In the genomic region with DNA sequence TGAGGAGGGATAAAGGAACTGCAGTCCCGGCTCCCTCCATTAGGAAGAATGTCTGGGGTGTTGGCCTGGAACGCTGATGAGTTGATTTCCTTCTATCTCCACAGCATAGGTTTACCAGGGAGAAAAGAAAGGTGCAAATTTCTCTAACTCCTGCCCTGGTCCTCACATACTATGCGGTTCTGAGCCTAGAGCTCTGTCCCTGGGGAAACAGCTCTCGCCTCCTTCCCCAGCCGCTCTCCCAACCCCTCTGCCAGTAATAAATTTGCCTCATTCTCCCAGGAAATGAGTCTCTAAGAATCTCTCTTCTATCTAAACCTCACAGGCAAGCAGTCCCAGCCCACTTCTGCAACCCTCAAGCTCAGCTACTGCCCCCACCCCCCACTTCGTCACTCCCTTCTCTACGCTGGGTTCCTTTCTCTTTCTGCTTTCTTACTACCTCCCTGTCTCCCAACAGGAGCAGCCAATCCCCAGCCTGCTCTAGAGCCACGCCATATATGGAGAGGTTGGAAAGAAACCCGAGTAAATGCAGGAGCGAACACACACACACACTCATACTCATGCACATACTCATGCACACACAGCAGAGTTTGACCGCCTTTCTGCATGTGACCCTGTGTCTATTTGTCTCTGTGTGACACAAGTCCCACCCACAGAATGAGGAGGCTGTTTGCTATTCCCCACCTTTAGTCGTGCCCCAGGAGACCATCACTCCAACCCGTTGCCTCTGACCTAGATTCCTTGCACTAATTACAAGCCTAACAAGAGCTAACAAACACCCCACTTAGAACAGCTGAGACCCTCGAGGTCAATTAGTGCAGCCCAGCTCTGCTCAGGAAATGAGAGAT, we compare ENCODE assay signal across 1 cellular context.
A peak's percentile ranks its signal among the peaks of the same experiment; 100 is the strongest.
TF ChIP-seq lines count a peak whose summit lies in the region.

No MANE protein-coding gene starts in this region.

TF ChIP-seq in HEK293, 187 proteins besides CTCF, POLR2A, EP300 and RAD21 (continued from another document and continues in another):
- no peak for TF ChIP-seq ZNF701 (tag by site-specific recombination; IDR thresholded peaks at IDR 0.05)
- TF ChIP-seq ZNF274 (IDR thresholded peaks at IDR 0.05; ENCODE audit: low read length), result no peak
- TF ChIP-seq ZNF274 (tag by site-specific recombination; IDR thresholded peaks at IDR 0.05; ENCODE audit: borderline replicate concordance), result no peak
- TF ChIP-seq HOXA7 (CRISPR knock-in tag; IDR thresholded peaks at IDR 0.05; ENCODE audit: borderline replicate concordance), result no peak
- peak; percentile 72 for TF ChIP-seq SP2 (tag by site-specific recombination; IDR thresholded peaks at IDR 0.05)
- TF ChIP-seq ZNF335 (tag by site-specific recombination; conservative IDR thresholded peaks at IDR 0.05), result peak; percentile 49
- peak; percentile 95 for TF ChIP-seq PRDM1 (tag by site-specific recombination; IDR thresholded peaks at IDR 0.05)
- TF ChIP-seq ZNF404 (tag by site-specific recombination; IDR thresholded peaks at IDR 0.05), result no peak
- TF ChIP-seq ZIC2 (tag by site-specific recombination; IDR thresholded peaks at IDR 0.05), result 0 out of 2 replicates have a peak, but pooled peaks have one; percentile 33
- TF ChIP-seq ZNF623 (tag by site-specific recombination; IDR thresholded peaks at IDR 0.05), result no peak
- peak; percentile 60 for TF ChIP-seq SP3 (tag by site-specific recombination; IDR thresholded peaks at IDR 0.05)
- TF ChIP-seq ZNF585B (tag by site-specific recombination; IDR thresholded peaks at IDR 0.05), result no peak
- TF ChIP-seq GLIS1 (tag by site-specific recombination; IDR thresholded peaks at IDR 0.05), result peak; percentile 77
- TF ChIP-seq ZBTB20 (tag by site-specific recombination; IDR thresholded peaks at IDR 0.05), result no peak
- TF ChIP-seq ZNF132 (tag by site-specific recombination; IDR thresholded peaks at IDR 0.05; ENCODE audit: borderline replicate concordance), result no peak
- TF ChIP-seq, protein P1, sequence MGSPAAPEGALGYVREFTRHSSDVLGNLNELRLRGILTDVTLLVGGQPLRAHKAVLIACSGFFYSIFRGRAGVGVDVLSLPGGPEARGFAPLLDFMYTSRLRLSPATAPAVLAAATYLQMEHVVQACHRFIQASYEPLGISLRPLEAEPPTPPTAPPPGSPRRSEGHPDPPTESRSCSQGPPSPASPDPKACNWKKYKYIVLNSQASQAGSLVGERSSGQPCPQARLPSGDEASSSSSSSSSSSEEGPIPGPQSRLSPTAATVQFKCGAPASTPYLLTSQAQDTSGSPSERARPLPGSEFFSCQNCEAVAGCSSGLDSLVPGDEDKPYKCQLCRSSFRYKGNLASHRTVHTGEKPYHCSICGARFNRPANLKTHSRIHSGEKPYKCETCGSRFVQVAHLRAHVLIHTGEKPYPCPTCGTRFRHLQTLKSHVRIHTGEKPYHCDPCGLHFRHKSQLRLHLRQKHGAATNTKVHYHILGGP (tag by site-specific recombination; IDR thresholded peaks at IDR 0.05), result no peak
- TF ChIP-seq, protein P2, sequence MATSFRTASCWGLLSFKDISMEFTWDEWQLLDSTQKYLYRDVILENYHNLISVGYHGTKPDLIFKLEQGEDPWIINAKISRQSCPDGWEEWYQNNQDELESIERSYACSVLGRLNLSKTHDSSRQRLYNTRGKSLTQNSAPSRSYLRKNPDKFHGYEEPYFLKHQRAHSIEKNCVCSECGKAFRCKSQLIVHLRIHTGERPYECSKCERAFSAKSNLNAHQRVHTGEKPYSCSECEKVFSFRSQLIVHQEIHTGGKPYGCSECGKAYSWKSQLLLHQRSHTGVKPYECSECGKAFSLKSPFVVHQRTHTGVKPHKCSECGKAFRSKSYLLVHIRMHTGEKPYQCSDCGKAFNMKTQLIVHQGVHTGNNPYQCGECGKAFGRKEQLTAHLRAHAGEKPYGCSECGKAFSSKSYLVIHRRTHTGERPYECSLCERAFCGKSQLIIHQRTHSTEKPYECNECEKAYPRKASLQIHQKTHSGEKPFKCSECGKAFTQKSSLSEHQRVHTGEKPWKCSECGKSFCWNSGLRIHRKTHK (tag by site-specific recombination; IDR thresholded peaks at IDR 0.05), result no peak
- TF ChIP-seq, protein P3, sequence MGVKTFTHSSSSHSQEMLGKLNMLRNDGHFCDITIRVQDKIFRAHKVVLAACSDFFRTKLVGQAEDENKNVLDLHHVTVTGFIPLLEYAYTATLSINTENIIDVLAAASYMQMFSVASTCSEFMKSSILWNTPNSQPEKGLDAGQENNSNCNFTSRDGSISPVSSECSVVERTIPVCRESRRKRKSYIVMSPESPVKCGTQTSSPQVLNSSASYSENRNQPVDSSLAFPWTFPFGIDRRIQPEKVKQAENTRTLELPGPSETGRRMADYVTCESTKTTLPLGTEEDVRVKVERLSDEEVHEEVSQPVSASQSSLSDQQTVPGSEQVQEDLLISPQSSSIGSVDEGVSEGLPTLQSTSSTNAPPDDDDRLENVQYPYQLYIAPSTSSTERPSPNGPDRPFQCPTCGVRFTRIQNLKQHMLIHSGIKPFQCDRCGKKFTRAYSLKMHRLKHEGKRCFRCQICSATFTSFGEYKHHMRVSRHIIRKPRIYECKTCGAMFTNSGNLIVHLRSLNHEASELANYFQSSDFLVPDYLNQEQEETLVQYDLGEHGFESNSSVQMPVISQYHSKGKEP (tag by site-specific recombination; IDR thresholded peaks at IDR 0.05), result peak; percentile 99
- TF ChIP-seq, protein P4, sequence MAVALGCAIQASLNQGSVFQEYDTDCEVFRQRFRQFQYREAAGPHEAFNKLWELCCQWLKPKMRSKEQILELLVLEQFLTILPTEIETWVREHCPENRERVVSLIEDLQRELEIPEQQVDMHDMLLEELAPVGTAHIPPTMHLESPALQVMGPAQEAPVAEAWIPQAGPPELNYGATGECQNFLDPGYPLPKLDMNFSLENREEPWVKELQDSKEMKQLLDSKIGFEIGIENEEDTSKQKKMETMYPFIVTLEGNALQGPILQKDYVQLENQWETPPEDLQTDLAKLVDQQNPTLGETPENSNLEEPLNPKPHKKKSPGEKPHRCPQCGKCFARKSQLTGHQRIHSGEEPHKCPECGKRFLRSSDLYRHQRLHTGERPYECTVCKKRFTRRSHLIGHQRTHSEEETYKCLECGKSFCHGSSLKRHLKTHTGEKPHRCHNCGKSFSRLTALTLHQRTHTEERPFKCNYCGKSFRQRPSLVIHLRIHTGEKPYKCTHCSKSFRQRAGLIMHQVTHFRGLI (tag by site-specific recombination; IDR thresholded peaks at IDR 0.05), result no peak
- TF ChIP-seq, protein P5, sequence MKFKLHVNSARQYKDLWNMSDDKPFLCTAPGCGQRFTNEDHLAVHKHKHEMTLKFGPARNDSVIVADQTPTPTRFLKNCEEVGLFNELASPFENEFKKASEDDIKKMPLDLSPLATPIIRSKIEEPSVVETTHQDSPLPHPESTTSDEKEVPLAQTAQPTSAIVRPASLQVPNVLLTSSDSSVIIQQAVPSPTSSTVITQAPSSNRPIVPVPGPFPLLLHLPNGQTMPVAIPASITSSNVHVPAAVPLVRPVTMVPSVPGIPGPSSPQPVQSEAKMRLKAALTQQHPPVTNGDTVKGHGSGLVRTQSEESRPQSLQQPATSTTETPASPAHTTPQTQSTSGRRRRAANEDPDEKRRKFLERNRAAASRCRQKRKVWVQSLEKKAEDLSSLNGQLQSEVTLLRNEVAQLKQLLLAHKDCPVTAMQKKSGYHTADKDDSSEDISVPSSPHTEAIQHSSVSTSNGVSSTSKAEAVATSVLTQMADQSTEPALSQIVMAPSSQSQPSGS (tag by site-specific recombination; IDR thresholded peaks at IDR 0.05; ENCODE audit: low read depth), result no peak
- peak; percentile 86 for TF ChIP-seq OSR2 (tag by site-specific recombination; IDR thresholded peaks at IDR 0.05)
- TF ChIP-seq ZFP3 (tag by site-specific recombination; IDR thresholded peaks at IDR 0.05; ENCODE audit: low read depth), result 0 out of 2 replicates have a peak, but pooled peaks have one; percentile 21
- TF ChIP-seq KLF16 (tag by site-specific recombination; IDR thresholded peaks at IDR 0.05), result no peak
- TF ChIP-seq, protein P6, sequence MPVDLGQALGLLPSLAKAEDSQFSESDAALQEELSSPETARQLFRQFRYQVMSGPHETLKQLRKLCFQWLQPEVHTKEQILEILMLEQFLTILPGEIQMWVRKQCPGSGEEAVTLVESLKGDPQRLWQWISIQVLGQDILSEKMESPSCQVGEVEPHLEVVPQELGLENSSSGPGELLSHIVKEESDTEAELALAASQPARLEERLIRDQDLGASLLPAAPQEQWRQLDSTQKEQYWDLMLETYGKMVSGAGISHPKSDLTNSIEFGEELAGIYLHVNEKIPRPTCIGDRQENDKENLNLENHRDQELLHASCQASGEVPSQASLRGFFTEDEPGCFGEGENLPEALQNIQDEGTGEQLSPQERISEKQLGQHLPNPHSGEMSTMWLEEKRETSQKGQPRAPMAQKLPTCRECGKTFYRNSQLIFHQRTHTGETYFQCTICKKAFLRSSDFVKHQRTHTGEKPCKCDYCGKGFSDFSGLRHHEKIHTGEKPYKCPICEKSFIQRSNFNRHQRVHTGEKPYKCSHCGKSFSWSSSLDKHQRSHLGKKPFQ (tag by site-specific recombination; IDR thresholded peaks at IDR 0.05), result no peak
- TF ChIP-seq, protein P7, sequence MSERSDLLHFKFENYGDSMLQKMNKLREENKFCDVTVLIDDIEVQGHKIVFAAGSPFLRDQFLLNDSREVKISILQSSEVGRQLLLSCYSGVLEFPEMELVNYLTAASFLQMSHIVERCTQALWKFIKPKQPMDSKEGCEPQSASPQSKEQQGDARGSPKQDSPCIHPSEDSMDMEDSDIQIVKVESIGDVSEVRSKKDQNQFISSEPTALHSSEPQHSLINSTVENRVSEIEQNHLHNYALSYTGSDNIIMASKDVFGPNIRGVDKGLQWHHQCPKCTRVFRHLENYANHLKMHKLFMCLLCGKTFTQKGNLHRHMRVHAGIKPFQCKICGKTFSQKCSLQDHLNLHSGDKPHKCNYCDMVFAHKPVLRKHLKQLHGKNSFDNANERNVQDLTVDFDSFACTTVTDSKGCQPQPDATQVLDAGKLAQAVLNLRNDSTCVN (tag by site-specific recombination; optimal IDR thresholded peaks at IDR 0.05), result peak; percentile 44
- TF ChIP-seq ZFHX2 (tag by site-specific recombination; conservative IDR thresholded peaks at IDR 0.05), result peak; percentile 85
- TF ChIP-seq ZNF549 (tag by site-specific recombination; IDR thresholded peaks at IDR 0.05), result no peak
- no peak for TF ChIP-seq REPIN1 (tag by site-specific recombination; IDR thresholded peaks at IDR 0.05; ENCODE audit: low read depth)
- TF ChIP-seq KLF10 (tag by site-specific recombination; IDR thresholded peaks at IDR 0.05), result no peak
- no peak for TF ChIP-seq ZNF184 (tag by site-specific recombination; IDR thresholded peaks at IDR 0.05)
- TF ChIP-seq WT1 (tag by site-specific recombination; IDR thresholded peaks at IDR 0.05), result peak; percentile 79
- TF ChIP-seq, protein P8, sequence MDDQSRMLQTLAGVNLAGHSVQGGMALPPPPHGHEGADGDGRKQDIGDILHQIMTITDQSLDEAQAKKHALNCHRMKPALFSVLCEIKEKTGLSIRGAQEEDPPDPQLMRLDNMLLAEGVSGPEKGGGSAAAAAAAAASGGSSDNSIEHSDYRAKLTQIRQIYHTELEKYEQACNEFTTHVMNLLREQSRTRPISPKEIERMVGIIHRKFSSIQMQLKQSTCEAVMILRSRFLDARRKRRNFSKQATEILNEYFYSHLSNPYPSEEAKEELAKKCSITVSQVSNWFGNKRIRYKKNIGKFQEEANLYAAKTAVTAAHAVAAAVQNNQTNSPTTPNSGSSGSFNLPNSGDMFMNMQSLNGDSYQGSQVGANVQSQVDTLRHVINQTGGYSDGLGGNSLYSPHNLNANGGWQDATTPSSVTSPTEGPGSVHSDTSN (CRISPR knock-in tag; IDR thresholded peaks at IDR 0.05), result no peak
- peak; percentile 55; the same call in 1 of the 2 replicates for TF ChIP-seq ZEB2 (tag by site-specific recombination; IDR thresholded peaks at IDR 0.05)
- TF ChIP-seq ZBTB8A (tag by site-specific recombination; IDR thresholded peaks at IDR 0.05), result no peak; the same call in 1 of the 2 replicates
- TF ChIP-seq, protein P9, sequence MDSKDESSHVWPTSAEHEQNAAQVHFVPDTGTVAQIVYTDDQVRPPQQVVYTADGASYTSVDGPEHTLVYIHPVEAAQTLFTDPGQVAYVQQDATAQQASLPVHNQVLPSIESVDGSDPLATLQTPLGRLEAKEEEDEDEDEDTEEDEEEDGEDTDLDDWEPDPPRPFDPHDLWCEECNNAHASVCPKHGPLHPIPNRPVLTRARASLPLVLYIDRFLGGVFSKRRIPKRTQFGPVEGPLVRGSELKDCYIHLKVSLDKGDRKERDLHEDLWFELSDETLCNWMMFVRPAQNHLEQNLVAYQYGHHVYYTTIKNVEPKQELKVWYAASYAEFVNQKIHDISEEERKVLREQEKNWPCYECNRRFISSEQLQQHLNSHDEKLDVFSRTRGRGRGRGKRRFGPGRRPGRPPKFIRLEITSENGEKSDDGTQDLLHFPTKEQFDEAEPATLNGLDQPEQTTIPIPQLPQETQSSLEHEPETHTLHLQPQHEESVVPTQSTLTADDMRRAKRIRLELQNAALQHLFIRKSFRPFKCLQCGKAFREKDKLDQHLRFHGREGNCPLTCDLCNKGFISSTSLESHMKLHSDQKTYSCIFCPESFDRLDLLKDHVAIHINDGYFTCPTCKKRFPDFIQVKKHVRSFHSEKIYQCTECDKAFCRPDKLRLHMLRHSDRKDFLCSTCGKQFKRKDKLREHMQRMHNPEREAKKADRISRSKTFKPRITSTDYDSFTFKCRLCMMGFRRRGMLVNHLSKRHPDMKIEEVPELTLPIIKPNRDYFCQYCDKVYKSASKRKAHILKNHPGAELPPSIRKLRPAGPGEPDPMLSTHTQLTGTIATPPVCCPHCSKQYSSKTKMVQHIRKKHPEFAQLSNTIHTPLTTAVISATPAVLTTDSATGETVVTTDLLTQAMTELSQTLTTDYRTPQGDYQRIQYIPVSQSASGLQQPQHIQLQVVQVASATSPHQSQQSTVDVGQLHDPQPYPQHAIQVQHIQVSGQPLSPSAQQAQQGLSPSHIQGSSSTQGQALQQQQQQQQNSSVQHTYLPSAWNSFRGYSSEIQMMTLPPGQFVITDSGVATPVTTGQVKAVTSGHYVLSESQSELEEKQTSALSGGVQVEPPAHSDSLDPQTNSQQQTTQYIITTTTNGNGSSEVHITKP (tag by site-specific recombination; IDR thresholded peaks at IDR 0.05), result peak; percentile 94
